19 cellular contexts compared by ENCODE assay signal in the genomic region with DNA sequence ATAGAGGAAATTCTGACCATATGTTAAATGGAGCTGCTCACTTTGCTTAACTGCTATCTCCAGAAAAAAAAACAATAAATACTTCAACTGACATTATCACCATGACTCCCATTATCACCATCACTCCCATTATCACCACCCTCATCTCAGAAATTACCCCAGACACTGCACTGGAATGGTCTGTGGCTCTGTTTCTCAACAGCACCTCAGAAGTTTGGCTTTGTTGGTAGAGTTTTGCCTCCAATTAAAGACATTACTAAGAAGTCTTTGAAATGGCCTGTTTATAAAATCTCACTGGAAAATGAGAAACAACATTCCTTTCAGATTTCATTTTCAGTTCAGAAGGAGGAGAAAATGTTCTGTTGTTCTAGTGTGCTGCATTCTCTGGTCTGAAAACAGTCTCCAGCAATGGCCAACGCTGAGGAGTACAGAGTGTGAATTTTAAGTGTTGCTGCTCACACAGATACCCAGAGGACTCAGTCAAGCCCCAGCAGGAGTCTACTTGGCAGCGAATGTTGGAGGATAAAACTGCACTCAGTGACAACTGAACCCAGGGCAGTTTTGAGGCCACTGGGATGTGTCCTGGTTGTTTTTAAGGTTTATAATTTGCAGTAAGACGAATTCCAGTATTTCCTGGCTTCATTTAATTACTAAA.
DNase-seq lines count a peak whose midpoint lies in the region; ATAC-seq and TF ChIP-seq lines count a peak whose summit lies in the region.
"Had no signal": no experiment of that assay in that cellular context is flagged by ENCODE, and none has a peak within 500 bp of the region (broad histone marks: within the 10 kb centered on the region; RNA-seq: fewer than 3 reads in every experiment).

No MANE protein-coding gene starts in this region.

- no peaks in the 10 kb centered on the region for H3K36me3 Mint-ChIP-seq in activated CD8-positive, alpha-beta T cell treated with anti-CD3 and anti-CD28 coated beads for 36 hours (ENCODE audit: low read depth)
- H3K36me3 Mint-ChIP-seq: activated naive CD4-positive, alpha-beta T cell treated with anti-CD3 and anti-CD28 coated beads, Interleukin-2, amount 50 U/mL, for 72 hours; CD4-positive, CD25-positive, alpha-beta regulatory T cell; immature natural killer cell; stimulated activated effector memory CD8-positive, alpha-beta T cell treated with anti-CD3 and anti-CD28 coated beads, Interleukin-12 subunit alpha, Interleukin-12 subunit beta, amount 100 ng/mL, for 72 hours; type B pancreatic cell had no signal

- H4K20me1 ChIP-seq in Karpas-422 (ENCODE audit: insufficient read depth, low read depth, low read length): no peaks in the 10 kb centered on the region

- H3K4me2 ChIP-seq in Karpas-422 (ENCODE audit: low read depth, low read length, poor library complexity, severe bottlenecking): no peak overlapping the region

- no peak overlapping the region for H3K4me3 Mint-ChIP-seq in activated CD8-positive, alpha-beta T cell treated with anti-CD3 and anti-CD28 coated beads for 36 hours
- H3K4me3 Mint-ChIP-seq: CD4-positive, CD25-positive, alpha-beta regulatory T cell; immature natural killer cell; stimulated activated effector memory CD8-positive, alpha-beta T cell treated with anti-CD3 and anti-CD28 coated beads, Interleukin-12 subunit alpha, Interleukin-12 subunit beta, amount 100 ng/mL, for 72 hours; type B pancreatic cell had no signal

- H3K9me3 ChIP-seq in muscle layer of duodenum (ENCODE audit: control insufficient read depth in 1 of 2, low read length in 2 of 2) (no peaks in the 10 kb centered on the region), Karpas-422 (ENCODE audit: low read length) (peaks cover 38% of the 10 kb centered on the region), tibial artery (no peaks in the 10 kb centered on the region)

- H3K4me1 ChIP-seq in ACC112 (ENCODE audit: control insufficient read depth, insufficient read depth, low read length, unreplicated experiment) (peaks cover 6% of the 10 kb centered on the region), muscle layer of duodenum (ENCODE audit: control insufficient read depth in 1 of 2, insufficient read depth in 2 of 2, low read length in 2 of 2) (no peaks in the 10 kb centered on the region), Karpas-422 (ENCODE audit: low read length) (no peaks in the 10 kb centered on the region), tibial artery (no peaks in the 10 kb centered on the region)
- H3K4me1 ChIP-seq: foreskin keratinocyte had no signal

- no peaks in the 10 kb centered on the region for H3K4me1 Mint-ChIP-seq in activated CD8-positive, alpha-beta T cell treated with anti-CD3 and anti-CD28 coated beads for 36 hours (ENCODE audit: low read depth)
- H3K4me1 Mint-ChIP-seq: CD4-positive, CD25-positive, alpha-beta regulatory T cell; immature natural killer cell; stimulated activated effector memory CD8-positive, alpha-beta T cell treated with anti-CD3 and anti-CD28 coated beads, Interleukin-12 subunit alpha, Interleukin-12 subunit beta, amount 100 ng/mL, for 72 hours had no signal

- H3K79me2 ChIP-seq in ACC112 (ENCODE audit: control insufficient read depth, insufficient read depth, low read length, unreplicated experiment) (no peaks in the 10 kb centered on the region), Karpas-422 (ENCODE audit: low read length) (no peaks in the 10 kb centered on the region)

- POLR2A ChIA-PET in activated CD8-positive, alpha-beta T cell treated with anti-CD3 and anti-CD28 coated beads for 36 hours (lab: Charles Lee): no interaction called here

- H3K9me3 Mint-ChIP-seq in activated CD8-positive, alpha-beta T cell treated with anti-CD3 and anti-CD28 coated beads for 36 hours: peaks cover 15% of the 10 kb centered on the region
- H3K9me3 Mint-ChIP-seq: type B pancreatic cell had no signal

- peak overlapping the region; percentile 66 for H2AFZ ChIP-seq in ACC112 (ENCODE audit: low read length, unreplicated experiment)
- H2AFZ ChIP-seq in Karpas-422 (ENCODE audit: low read length): no peak overlapping the region

- H3K9ac ChIP-seq in Karpas-422 (ENCODE audit: low read length): no peak overlapping the region

- H3K4me3 ChIP-seq in ACC112 (ENCODE audit: low read depth, low read length) (peak overlapping the region; percentile 21; the same call in 1 of the 2 replicates), muscle layer of duodenum (ENCODE audit: low read depth in 1 of 2, low read length in 2 of 2) (no peak overlapping the region), Karpas-422 (ENCODE audit: low read length) (no peak overlapping the region), tibial artery (no peak overlapping the region)

- no peak for TF ChIP-seq CTCF in activated CD8-positive, alpha-beta T cell treated with anti-CD3 and anti-CD28 coated beads for 36 hours (IDR thresholded peaks at IDR 0.05)
- TF ChIP-seq CTCF in tibial artery (IDR thresholded peaks at IDR 0.05): no peak

- CTCF ChIA-PET in activated CD8-positive, alpha-beta T cell treated with anti-CD3 and anti-CD28 coated beads for 36 hours (lab: Charles Lee): no interaction called here

- peak; percentile 94 for ATAC-seq in Right ventricle myocardium superior (ENCODE audit: poor library complexity)
- ATAC-seq in activated CD8-positive, alpha-beta T cell treated with anti-CD3 and anti-CD28 coated beads for 36 hours: no peak
- ATAC-seq: activated naive CD4-positive, alpha-beta T cell treated with anti-CD3 and anti-CD28 coated beads, Interleukin-2, amount 50 U/mL, for 72 hours; foreskin keratinocyte; stimulated activated effector memory CD8-positive, alpha-beta T cell treated with anti-CD3 and anti-CD28 coated beads, Interleukin-12 subunit alpha, Interleukin-12 subunit beta, amount 100 ng/mL, for 72 hours had no signal

- H3K27me3 ChIP-seq in ACC112 (ENCODE audit: insufficient read depth, low read length): no peaks in the 10 kb centered on the region
- H3K27me3 ChIP-seq in muscle layer of duodenum (ENCODE audit: low read depth, low read length): no peaks in the 10 kb centered on the region
- no peaks in the 10 kb centered on the region for H3K27me3 ChIP-seq in Karpas-422 (ENCODE audit: low read length)
- no peaks in the 10 kb centered on the region for H3K27me3 ChIP-seq in tibial artery
- H3K27me3 ChIP-seq: foreskin keratinocyte had no signal

- no peaks in the 10 kb centered on the region for H3K27me3 Mint-ChIP-seq in activated CD8-positive, alpha-beta T cell treated with anti-CD3 and anti-CD28 coated beads for 36 hours
- H3K27me3 Mint-ChIP-seq: CD4-positive, CD25-positive, alpha-beta regulatory T cell; type B pancreatic cell had no signal

- H3K36me3 ChIP-seq in ACC112 (ENCODE audit: insufficient read depth, low read length) (no peaks in the 10 kb centered on the region), muscle layer of duodenum (ENCODE audit: control insufficient read depth in 1 of 2, insufficient read depth in 2 of 2, low read length in 2 of 2) (no peaks in the 10 kb centered on the region), Karpas-422 (ENCODE audit: insufficient read depth, low read length) (no peaks in the 10 kb centered on the region; the same call in 1 of the 2 replicates), tibial artery (no peaks in the 10 kb centered on the region)

- no peak overlapping the region for H3K27ac Mint-ChIP-seq in activated CD8-positive, alpha-beta T cell treated with anti-CD3 and anti-CD28 coated beads for 36 hours
- H3K27ac Mint-ChIP-seq: activated naive CD4-positive, alpha-beta T cell treated with anti-CD3 and anti-CD28 coated beads, Interleukin-2, amount 50 U/mL, for 72 hours; CD4-positive, CD25-positive, alpha-beta regulatory T cell; immature natural killer cell; stimulated activated effector memory CD8-positive, alpha-beta T cell treated with anti-CD3 and anti-CD28 coated beads, Interleukin-12 subunit alpha, Interleukin-12 subunit beta, amount 100 ng/mL, for 72 hours; type B pancreatic cell had no signal

- DNase-seq in anterior cingulate cortex (lab: John Stamatoyannopoulos, UW) (peak in 42 of 58 donors; percentile 1 to 81 (median 28)), Right ventricle myocardium superior (peak; percentile 37), NCI-H345 treated with DMSO at 0.1 percent for 48 hours (lab: John Stamatoyannopoulos, UW; ENCODE audit: unreplicated experiment) (no peak), Karpas-422 (no peak), tibial artery (no peak)
- no peak for DNase-seq in activated CD8-positive, alpha-beta T cell treated with anti-CD3 and anti-CD28 coated beads for 36 hours
- DNase-seq: activated CD4-positive, alpha-beta T cell treated with anti-CD3 and anti-CD28 coated beads, Interleukin-2, amount 50 U/mL, for 1 hour; activated T-cell treated with anti-CD3 and anti-CD28 coated beads, Interleukin-2, amount 50 U/mL, for 1 hour; CD4-positive, CD25-positive, alpha-beta regulatory T cell; DMS79; foreskin keratinocyte; immature natural killer cell; NCI-H2029 treated with DMSO at 0.1 percent for 48 hours; NCI-H510A treated with DMSO at 0.1 percent for 48 hours had no signal

- H3K9me2 ChIP-seq in Karpas-422 (replicated peaks; ENCODE audit: insufficient read depth, low read length): no peaks in the 10 kb centered on the region

- intact Hi-C loops in Right ventricle myocardium superior (cut with DNase I): no loop called here
- intact Hi-C loops in activated CD8-positive, alpha-beta T cell treated with anti-CD3 and anti-CD28 coated beads for 36 hours (cut with micrococcal nuclease): no loop called here
- intact Hi-C loops in tibial artery (cut with DNase I; ENCODE audit: low total_unique reads): no loop called here

- no peak overlapping the region for H3K27ac ChIP-seq in ACC112 (ENCODE audit: low read depth, low read length)
- peak overlapping the region; percentile 2 for H3K27ac ChIP-seq in muscle layer of duodenum (ENCODE audit: low read length)
- no peak overlapping the region for H3K27ac ChIP-seq in Karpas-422 (ENCODE audit: low read length)
- no peak overlapping the region for H3K27ac ChIP-seq in tibial artery
- H3K27ac ChIP-seq: foreskin keratinocyte had no signal

Comparison
In these comparisons a context has a peak if more than half of its experiments do, and no peak if none do; other contexts are left out.
1. DNase-seq: peak in anterior cingulate cortex (42 of 58) and Right ventricle myocardium superior (single experiment); none in NCI-H345 treated with DMSO at 0.1 percent for 48 hours (single experiment), activated CD8-positive, alpha-beta T cell treated with anti-CD3 and anti-CD28 coated beads for 36 hours (single experiment), Karpas-422 (single experiment) and tibial artery (0 of 2).